In the genomic region with DNA sequence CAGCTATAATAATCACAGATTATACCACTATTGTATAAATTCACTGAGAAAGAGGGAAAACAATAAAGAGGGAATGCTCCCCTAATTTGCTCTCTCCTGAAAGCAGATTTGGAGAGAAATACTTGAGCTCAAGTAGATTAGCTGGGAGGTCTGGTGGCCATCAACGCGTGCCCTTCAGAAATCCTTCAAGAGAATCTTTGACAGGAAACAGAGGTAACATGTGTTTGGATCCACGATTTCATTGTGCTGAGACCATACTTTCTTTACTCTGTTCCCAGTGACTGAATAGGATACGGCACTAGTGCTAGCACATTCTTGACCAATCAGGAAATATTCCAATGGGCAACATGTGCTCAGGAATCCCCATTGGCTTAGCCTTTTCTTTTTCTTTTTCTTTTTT, we compare ENCODE assay signal across 9 cellular contexts.
"Had no signal": no experiment of that assay in that cellular context is flagged by ENCODE, and none has a peak within 500 bp of the region (broad histone marks: within the 10 kb centered on the region; RNA-seq: fewer than 3 reads in every experiment).

No MANE protein-coding gene starts in this region.

- H3K27ac Mint-ChIP-seq: HFFc6 had no signal

- H3K4me1 ChIP-seq: HAP-1 had no signal

- H3K9me3 ChIP-seq: HAP-1 had no signal

- H3K27ac ChIP-seq: GM23248 had no signal

- DNase-seq: GM23248, H7, HFFc6, IMR-90, KG1 had no signal

- H3K36me3 ChIP-seq: HAP-1 had no signal

- ATAC-seq: HCT116, K562 had no signal

- FAIRE-seq: HTR-8/SVneo, K562 had no signal

- H3K4me3 Mint-ChIP-seq: HFFc6 had no signal

- H3K9ac ChIP-seq: GM23248 had no signal

- H3K4me3 ChIP-seq: GM23248, HAP-1, K562 had no signal

- H2AFZ ChIP-seq: GM23248 had no signal
